ENCODE assay signal across 10 cellular contexts in the genomic region with DNA sequence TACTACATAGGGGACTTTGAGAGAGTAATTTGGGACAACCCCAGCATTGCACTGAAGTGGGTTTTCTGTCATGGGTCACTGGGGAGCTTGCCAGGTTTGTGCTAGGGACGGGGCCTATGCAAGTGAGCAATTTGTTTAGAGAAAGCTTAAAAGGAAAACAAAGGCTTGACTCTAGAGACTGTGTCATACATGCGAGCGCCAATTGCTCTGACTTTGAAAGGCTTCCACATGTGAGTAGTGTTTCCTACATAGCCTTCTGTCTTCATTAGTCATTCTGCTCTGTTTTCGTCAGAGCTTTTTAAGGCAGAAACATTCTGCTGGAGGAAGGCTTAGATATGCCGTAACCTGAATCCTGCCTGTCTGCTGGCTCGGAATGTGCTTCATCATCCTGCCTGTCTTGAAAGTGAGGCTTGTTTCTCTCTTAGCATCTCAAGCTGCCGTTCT.
DNase-seq lines count a peak whose midpoint lies in the region; ATAC-seq lines count a peak whose summit lies in the region.
"Had no signal": no experiment of that assay in that cellular context is flagged by ENCODE, and none has a peak within 500 bp of the region (broad histone marks: within the 10 kb centered on the region; RNA-seq: fewer than 3 reads in every experiment).

No MANE protein-coding gene starts in this region.

- H3K4me3 ChIP-seq in iPS-18a (ENCODE audit: low read length) (no peak overlapping the region), stomach smooth muscle (ENCODE audit: low read length in 2 of 2) (peak overlapping the region in 1 of 2 donors; percentile 15)
- H3K4me3 ChIP-seq: Peyer's patch had no signal

- H3K27ac ChIP-seq in iPS-18a (ENCODE audit: low read length), result peak overlapping the region; percentile 75
- H3K27ac ChIP-seq in stomach smooth muscle (ENCODE audit: low read length), result peak overlapping the region; percentile 53
- H3K27ac ChIP-seq: 22Rv1 had no signal

- H3K9me3 ChIP-seq in iPS-18a (ENCODE audit: control insufficient read depth, low read depth, low read length) (no peaks in the 10 kb centered on the region), stomach smooth muscle (ENCODE audit: control insufficient read depth in 2 of 2, low read length in 2 of 2) (no peaks in the 10 kb centered on the region)
- H3K9me3 ChIP-seq: Peyer's patch had no signal

- H3K4me1 ChIP-seq in iPS-18a (ENCODE audit: control insufficient read depth, low read depth, low read length) (peaks cover 14% of the 10 kb centered on the region), stomach smooth muscle (ENCODE audit: control insufficient read depth, insufficient read depth, low read length) (peaks cover 11% of the 10 kb centered on the region)

- no peak for ATAC-seq in HG02981 (IDR thresholded peaks at IDR 0.05; ENCODE audit: unreplicated experiment)
- ATAC-seq in HG03196 (IDR thresholded peaks at IDR 0.05; ENCODE audit: unreplicated experiment), result no peak

- H3K36me3 ChIP-seq in iPS-18a (ENCODE audit: control insufficient read depth, low read depth, low read length), result peaks cover 88% of the 10 kb centered on the region
- H3K36me3 ChIP-seq in stomach smooth muscle (ENCODE audit: control insufficient read depth in 2 of 2, insufficient read depth in 2 of 2, low read length in 2 of 2), result peaks cover 0 to 2% of the 10 kb centered on the region in 2 donors

- DNase-seq in DMS53 (lab: John Stamatoyannopoulos, UW) (peak; percentile 1), DMS53 treated with DMSO at 0.1 percent for 48 hours (lab: John Stamatoyannopoulos, UW; ENCODE audit: unreplicated experiment) (no peak), amniotic epithelial cell (ENCODE audit: low read depth) (peak; percentile 98), NCI-H2029 treated with DMSO at 0.1 percent for 48 hours (lab: John Stamatoyannopoulos, UW) (no peak)

- H3K9ac ChIP-seq in iPS-18a (ENCODE audit: low read length) (no peak overlapping the region), stomach smooth muscle (ENCODE audit: low read length in 2 of 2) (peak overlapping the region in 1 of 2 donors; percentile 42)

- H3K27me3 ChIP-seq in iPS-18a (ENCODE audit: control insufficient read depth, insufficient read depth, low read length) (no peaks in the 10 kb centered on the region), stomach smooth muscle (ENCODE audit: control insufficient read depth in 1 of 2, insufficient read depth in 2 of 2, low read length in 2 of 2) (no peaks in the 10 kb centered on the region)
- H3K27me3 ChIP-seq: Peyer's patch had no signal

Comparison
In these comparisons a context has a peak if more than half of its experiments do, and no peak if none do; other contexts are left out.
1. DNase-seq: peak in DMS53 (single experiment) and amniotic epithelial cell (single experiment); none in DMS53 treated with DMSO at 0.1 percent for 48 hours (single experiment) and NCI-H2029 treated with DMSO at 0.1 percent for 48 hours (single experiment).